Comparison of ENCODE assay signal across 9 cellular contexts in the genomic region with DNA sequence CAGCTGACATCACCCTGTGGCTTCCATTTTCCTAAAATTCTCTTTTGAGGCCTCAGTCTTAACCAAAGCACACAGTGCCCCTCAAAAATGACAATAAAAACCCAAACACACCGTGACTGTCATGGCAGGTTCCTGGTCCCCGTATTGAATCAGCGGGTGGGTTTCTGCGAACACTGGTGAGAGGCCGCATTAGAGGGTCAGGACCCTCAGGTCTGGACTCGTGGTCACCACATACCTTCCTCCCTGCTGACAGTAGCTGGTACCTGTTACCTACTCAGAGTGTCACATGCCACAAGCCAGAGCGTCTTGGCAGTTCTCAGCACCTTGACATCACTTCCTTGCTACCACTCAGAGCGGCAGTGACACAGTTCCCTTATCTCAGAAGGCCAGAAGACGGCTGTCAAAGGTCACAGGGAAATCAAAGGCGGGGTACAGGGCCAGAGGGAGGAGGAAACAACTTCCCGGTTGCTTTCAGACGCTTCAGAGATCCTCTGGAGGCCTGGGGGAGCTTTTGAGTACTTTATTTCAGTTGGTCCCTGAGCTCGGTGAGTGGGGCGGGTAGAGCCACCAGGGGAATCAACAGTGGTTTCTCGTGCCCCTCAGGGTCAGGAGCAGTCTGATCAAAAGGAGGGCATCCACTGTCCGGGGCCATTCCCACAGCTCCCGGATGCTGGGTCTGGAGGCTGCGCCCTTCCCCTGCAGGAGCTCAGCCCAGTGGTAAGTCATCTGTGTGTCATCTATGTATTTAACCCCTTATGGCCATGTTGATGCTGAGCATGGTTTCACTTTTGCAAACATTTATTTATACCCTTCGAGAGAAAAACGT. TPM values are rescaled to one million over a fixed set of nuclear protein-coding genes. Genes with fewer than 3 reads are reported as not detected.
DNase-seq lines count a peak whose midpoint lies in the region; ATAC-seq and TF ChIP-seq lines count a peak whose summit lies in the region.
"Had no signal": no experiment of that assay in that cellular context is flagged by ENCODE, and none has a peak within 500 bp of the region (broad histone marks: within the 10 kb centered on the region; RNA-seq: fewer than 3 reads in every experiment).

Gene CCR5AS, minus strand, starts transcription at position 281 of the 826 bp plus-strand sequence.
A gene with protein sequence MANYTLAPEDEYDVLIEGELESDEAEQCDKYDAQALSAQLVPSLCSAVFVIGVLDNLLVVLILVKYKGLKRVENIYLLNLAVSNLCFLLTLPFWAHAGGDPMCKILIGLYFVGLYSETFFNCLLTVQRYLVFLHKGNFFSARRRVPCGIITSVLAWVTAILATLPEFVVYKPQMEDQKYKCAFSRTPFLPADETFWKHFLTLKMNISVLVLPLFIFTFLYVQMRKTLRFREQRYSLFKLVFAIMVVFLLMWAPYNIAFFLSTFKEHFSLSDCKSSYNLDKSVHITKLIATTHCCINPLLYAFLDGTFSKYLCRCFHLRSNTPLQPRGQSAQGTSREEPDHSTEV (plus strand): TSS at position 474 of the 826 bp plus-strand sequence. CDS start 821 bp downstream, outside the sequence.

- DNase-seq in CD14-positive monocyte (ENCODE audit: low spot score) = peak; percentile 95
- peak; percentile 65 for DNase-seq in LoVo (ENCODE audit: low spot score)
- peak; percentile 46 for DNase-seq in activated CD8-positive, alpha-beta memory T cell treated with anti-CD3 and anti-CD28 coated beads, Interleukin-2, amount 50 U/mL, for 4 hours
- peak; percentile 75 for DNase-seq in pons (ENCODE audit: low spot score)
- no peak for DNase-seq in putamen (ENCODE audit: low spot score)
- no peak for DNase-seq in GM23338 (ENCODE audit: low spot score)
- no peak for DNase-seq in NCI-H2171 treated with DMSO at 0.1 percent for 48 hours (lab: John Stamatoyannopoulos, UW)

- H3K27me3 ChIP-seq in gastroesophageal sphincter (peaks cover 18% of the 10 kb centered on the region), GM23338 (ENCODE audit: insufficient read depth) (no peaks in the 10 kb centered on the region)

- H3K9me2 ChIP-seq in GM23338 (ENCODE audit: insufficient read depth) = no peaks in the 10 kb centered on the region

- WGBS in gastroesophageal sphincter (ENCODE audit: low coverage in 1 of 2), 2 donors = 33 to 65% methylated on average over 8 to 13 of the region's 20 CpGs

- H3K36me3 ChIP-seq in gastroesophageal sphincter (no peaks in the 10 kb centered on the region), GM23338 (ENCODE audit: insufficient read depth) (no peaks in the 10 kb centered on the region)

- no peaks in the 10 kb centered on the region for H3K9me3 ChIP-seq in gastroesophageal sphincter

- H3K4me3 Mint-ChIP-seq in CD14-positive monocyte = peak within 1 kb of the TSS; percentile 81 to 95
- H3K4me3 Mint-ChIP-seq in GM23338 = no peak within 1 kb of the TSS

- H3F3A ChIP-seq in GM23338 (replicated peaks; ENCODE audit: low read depth) = no peaks in the 10 kb centered on the region

- H3K27ac ChIP-seq in gastroesophageal sphincter = peak within 1 kb of the TSS in 3 of 4 donors; percentile 58 to 72 (median 58)
- no peak within 1 kb of the TSS for H3K27ac ChIP-seq in GM23338 (ENCODE audit: low read depth)

- TF ChIP-seq EP300 in gastroesophageal sphincter (IDR thresholded peaks at IDR 0.05) = no peak

- H3K4me1 ChIP-seq in gastroesophageal sphincter = peaks cover 0 to 21% (median 4%) of the 10 kb centered on the region in 3 donors
- no peaks in the 10 kb centered on the region for H3K4me1 ChIP-seq in GM23338 (ENCODE audit: insufficient read depth)

- no peak within 1 kb of the TSS for H3K4me2 ChIP-seq in GM23338

- no peaks in the 10 kb centered on the region for H3K9me3 Mint-ChIP-seq in CD14-positive monocyte
- no peaks in the 10 kb centered on the region for H3K9me3 Mint-ChIP-seq in GM23338

- intact Hi-C loops in CD14-positive monocyte (cut with micrococcal nuclease) = loop anchor here in 1 of 2 donors (2.0 to 10.0 kb wide), 4 partner anchors 40 to 1240 kb away; no protein-coding TSS in a partner anchor

- H3K4me3 ChIP-seq in gastroesophageal sphincter = peak within 1 kb of the TSS in 1 of 2 donors; percentile 33
- no peak within 1 kb of the TSS for H3K4me3 ChIP-seq in GM23338

- TF ChIP-seq CTCF in CD14-positive monocyte (IDR thresholded peaks at IDR 0.05) (no peak), gastroesophageal sphincter (IDR thresholded peaks at IDR 0.05) (no peak), GM23338 (conservative IDR thresholded peaks at IDR 0.05; ENCODE audit: low read depth in 2 of 2) (no peak)

- peak; percentile 72 for ATAC-seq in gastroesophageal sphincter
- no peak for ATAC-seq in GM23338

- peak in 1 of 2 donors; percentile 22 for TF ChIP-seq POLR2A in gastroesophageal sphincter (IDR thresholded peaks at IDR 0.05)

- peak within 1 kb of the TSS; percentile 100 for H3K27ac Mint-ChIP-seq in CD14-positive monocyte
- no peak within 1 kb of the TSS for H3K27ac Mint-ChIP-seq in GM23338

- H3K4me1 Mint-ChIP-seq in CD14-positive monocyte (peaks cover 58% of the 10 kb centered on the region), GM23338 (no peaks in the 10 kb centered on the region; the same call in 2 of the 3 replicates)

- H2AFZ ChIP-seq in GM23338 = no peak within 1 kb of the TSS

- no peaks in the 10 kb centered on the region for H3K79me2 ChIP-seq in GM23338 (replicated peaks; ENCODE audit: insufficient read depth)

- H3K27me3 Mint-ChIP-seq in CD14-positive monocyte (ENCODE audit: low read depth in 3 of 3) (peaks cover 0 to 7% (median 0%) of the 10 kb centered on the region in 3 donors), GM23338 (ENCODE audit: insufficient read depth, low read depth, poor library complexity) (peaks cover 4% of the 10 kb centered on the region)

- no peaks in the 10 kb centered on the region for H4K20me1 ChIP-seq in GM23338 (replicated peaks; ENCODE audit: insufficient read depth)

- peaks cover 21 to 29% of the 10 kb centered on the region in 2 donors for H3K36me3 Mint-ChIP-seq in CD14-positive monocyte
- no peaks in the 10 kb centered on the region for H3K36me3 Mint-ChIP-seq in GM23338 (ENCODE audit: low read depth)

TF ChIP-seq in GM23338, 12 proteins besides CTCF, POLR2A, EP300 and RAD21 (continues in another document):
- TF ChIP-seq, protein P1, sequence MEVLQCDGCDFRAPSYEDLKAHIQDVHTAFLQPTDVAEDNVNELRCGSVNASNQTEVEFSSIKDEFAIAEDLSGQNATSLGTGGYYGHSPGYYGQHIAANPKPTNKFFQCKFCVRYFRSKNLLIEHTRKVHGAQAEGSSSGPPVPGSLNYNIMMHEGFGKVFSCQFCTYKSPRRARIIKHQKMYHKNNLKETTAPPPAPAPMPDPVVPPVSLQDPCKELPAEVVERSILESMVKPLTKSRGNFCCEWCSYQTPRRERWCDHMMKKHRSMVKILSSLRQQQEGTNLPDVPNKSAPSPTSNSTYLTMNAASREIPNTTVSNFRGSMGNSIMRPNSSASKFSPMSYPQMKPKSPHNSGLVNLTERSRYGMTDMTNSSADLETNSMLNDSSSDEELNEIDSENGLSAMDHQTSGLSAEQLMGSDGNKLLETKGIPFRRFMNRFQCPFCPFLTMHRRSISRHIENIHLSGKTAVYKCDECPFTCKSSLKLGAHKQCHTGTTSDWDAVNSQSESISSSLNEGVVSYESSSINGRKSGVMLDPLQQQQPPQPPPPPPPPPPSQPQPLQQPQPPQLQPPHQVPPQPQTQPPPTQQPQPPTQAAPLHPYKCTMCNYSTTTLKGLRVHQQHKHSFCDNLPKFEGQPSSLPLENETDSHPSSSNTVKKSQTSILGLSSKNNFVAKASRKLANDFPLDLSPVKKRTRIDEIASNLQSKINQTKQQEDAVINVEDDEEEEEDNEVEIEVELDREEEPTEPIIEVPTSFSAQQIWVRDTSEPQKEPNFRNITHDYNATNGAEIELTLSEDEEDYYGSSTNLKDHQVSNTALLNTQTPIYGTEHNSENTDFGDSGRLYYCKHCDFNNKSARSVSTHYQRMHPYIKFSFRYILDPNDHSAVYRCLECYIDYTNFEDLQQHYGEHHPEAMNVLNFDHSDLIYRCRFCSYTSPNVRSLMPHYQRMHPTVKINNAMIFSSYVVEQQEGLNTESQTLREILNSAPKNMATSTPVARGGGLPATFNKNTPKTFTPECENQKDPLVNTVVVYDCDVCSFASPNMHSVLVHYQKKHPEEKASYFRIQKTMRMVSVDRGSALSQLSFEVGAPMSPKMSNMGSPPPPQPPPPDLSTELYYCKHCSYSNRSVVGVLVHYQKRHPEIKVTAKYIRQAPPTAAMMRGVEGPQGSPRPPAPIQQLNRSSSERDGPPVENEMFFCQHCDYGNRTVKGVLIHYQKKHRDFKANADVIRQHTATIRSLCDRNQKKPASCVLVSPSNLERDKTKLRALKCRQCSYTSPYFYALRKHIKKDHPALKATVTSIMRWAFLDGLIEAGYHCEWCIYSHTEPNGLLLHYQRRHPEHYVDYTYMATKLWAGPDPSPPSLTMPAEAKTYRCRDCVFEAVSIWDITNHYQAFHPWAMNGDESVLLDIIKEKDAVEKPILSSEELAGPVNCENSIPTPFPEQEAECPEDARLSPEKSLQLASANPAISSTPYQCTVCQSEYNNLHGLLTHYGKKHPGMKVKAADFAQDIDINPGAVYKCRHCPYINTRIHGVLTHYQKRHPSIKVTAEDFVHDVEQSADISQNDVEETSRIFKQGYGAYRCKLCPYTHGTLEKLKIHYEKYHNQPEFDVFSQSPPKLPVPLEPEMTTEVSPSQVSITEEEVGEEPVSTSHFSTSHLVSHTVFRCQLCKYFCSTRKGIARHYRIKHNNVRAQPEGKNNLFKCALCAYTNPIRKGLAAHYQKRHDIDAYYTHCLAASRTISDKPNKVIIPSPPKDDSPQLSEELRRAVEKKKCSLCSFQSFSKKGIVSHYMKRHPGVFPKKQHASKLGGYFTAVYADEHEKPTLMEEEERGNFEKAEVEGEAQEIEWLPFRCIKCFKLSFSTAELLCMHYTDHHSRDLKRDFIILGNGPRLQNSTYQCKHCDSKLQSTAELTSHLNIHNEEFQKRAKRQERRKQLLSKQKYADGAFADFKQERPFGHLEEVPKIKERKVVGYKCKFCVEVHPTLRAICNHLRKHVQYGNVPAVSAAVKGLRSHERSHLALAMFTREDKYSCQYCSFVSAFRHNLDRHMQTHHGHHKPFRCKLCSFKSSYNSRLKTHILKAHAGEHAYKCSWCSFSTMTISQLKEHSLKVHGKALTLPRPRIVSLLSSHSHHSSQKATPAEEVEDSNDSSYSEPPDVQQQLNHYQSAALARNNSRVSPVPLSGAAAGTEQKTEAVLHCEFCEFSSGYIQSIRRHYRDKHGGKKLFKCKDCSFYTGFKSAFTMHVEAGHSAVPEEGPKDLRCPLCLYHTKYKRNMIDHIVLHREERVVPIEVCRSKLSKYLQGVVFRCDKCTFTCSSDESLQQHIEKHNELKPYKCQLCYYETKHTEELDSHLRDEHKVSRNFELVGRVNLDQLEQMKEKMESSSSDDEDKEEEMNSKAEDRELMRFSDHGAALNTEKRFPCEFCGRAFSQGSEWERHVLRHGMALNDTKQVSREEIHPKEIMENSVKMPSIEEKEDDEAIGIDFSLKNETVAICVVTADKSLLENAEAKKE (CRISPR knock-in tag; IDR thresholded peaks at IDR 0.05) = no peak

RNA-seq across cellular contexts. Expression of the second gene that starts in this region (rescaled TPM):
- polyA plus RNA-seq in CD14-positive monocyte (10 to 100 TPM; 10.2 to 11.7 TPM), GM23338 (2016; fragmentation: Nextera tagmentation; extraction: Ambion mirVana) (not detected in 2 replicates)
- 10 to 100 TPM in 1 of 4 donors, 1 to 10 TPM in 1, under 1 TPM in 2; 0.89 to 15.8 (median 1.9) TPM for total RNA-seq in gastroesophageal sphincter
- not detected in 2 replicates for total RNA-seq in GM23338 (2014; rRNA removed; shearing (Covaris generic))
- total RNA-seq: epithelial cell of proximal tubule had no signal

Comparison
In these comparisons a context has a peak if more than half of its experiments do, and no peak if none do; other contexts are left out.
1. RNA of the second gene that starts in this region (polyA plus RNA-seq): 10.2 to 11.7 TPM in CD14-positive monocyte; not detected in GM23338; every median in the first group is over 10 times any median in the second.
2. DNase-seq: peak in CD14-positive monocyte (single experiment), LoVo (single experiment), activated CD8-positive, alpha-beta memory T cell treated with anti-CD3 and anti-CD28 coated beads, Interleukin-2, amount 50 U/mL, for 4 hours (single experiment) and pons (single experiment); none in putamen (single experiment), GM23338 (single experiment) and NCI-H2171 treated with DMSO at 0.1 percent for 48 hours (single experiment).